1 cellular context compared by ENCODE assay signal in the genomic region with DNA sequence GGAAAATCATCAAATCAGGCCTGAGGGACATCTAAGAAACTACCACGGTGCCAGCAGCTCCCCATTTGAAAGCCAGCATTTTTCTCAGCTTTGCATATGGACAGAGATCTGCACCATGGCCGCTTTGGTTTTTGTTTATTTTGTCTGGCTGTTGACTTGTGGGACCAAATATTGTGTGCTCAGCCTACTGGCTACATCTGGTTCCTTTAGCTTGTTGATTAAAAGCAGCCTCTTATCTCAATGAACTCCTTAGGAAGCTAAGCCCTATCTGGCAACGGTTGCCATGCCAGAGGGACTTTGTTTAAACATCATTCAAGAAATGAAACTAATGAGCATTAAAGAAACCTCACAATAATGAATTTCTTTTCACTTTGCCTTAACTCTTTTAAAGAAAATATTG.
TF ChIP-seq lines count a peak whose summit lies in the region.

No MANE protein-coding gene starts in this region.

TF ChIP-seq in IMR-90, 13 proteins besides CTCF, POLR2A, EP300 and RAD21:
- TF ChIP-seq, protein P1, sequence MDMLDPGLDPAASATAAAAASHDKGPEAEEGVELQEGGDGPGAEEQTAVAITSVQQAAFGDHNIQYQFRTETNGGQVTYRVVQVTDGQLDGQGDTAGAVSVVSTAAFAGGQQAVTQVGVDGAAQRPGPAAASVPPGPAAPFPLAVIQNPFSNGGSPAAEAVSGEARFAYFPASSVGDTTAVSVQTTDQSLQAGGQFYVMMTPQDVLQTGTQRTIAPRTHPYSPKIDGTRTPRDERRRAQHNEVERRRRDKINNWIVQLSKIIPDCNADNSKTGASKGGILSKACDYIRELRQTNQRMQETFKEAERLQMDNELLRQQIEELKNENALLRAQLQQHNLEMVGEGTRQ (IDR thresholded peaks at IDR 0.05; ENCODE audit: low read depth, low read length) = no peak
- TF ChIP-seq NFE2L2 (IDR thresholded peaks at IDR 0.05; ENCODE audit: low read depth, low read length) = no peak
- TF ChIP-seq BHLHE40 (IDR thresholded peaks at IDR 0.05; ENCODE audit: low read depth, low read length) = no peak
- no peak for TF ChIP-seq MAFK (IDR thresholded peaks at IDR 0.05; ENCODE audit: low read depth, low read length)
- TF ChIP-seq RCOR1 (IDR thresholded peaks at IDR 0.05; ENCODE audit: insufficient replicate concordance, low read length) = no peak
- TF ChIP-seq RFX5 (IDR thresholded peaks at IDR 0.05; ENCODE audit: low read depth, low read length) = no peak
- TF ChIP-seq SMC3 (IDR thresholded peaks at IDR 0.05; ENCODE audit: low read depth, low read length) = no peak
- TF ChIP-seq MXI1 (IDR thresholded peaks at IDR 0.05; ENCODE audit: borderline replicate concordance, low read depth, low read length) = no peak
- no peak for TF ChIP-seq FOS (IDR thresholded peaks at IDR 0.05; ENCODE audit: low read depth, low read length)
